Comparison of ENCODE assay signal across 7 cellular contexts in the genomic region with DNA sequence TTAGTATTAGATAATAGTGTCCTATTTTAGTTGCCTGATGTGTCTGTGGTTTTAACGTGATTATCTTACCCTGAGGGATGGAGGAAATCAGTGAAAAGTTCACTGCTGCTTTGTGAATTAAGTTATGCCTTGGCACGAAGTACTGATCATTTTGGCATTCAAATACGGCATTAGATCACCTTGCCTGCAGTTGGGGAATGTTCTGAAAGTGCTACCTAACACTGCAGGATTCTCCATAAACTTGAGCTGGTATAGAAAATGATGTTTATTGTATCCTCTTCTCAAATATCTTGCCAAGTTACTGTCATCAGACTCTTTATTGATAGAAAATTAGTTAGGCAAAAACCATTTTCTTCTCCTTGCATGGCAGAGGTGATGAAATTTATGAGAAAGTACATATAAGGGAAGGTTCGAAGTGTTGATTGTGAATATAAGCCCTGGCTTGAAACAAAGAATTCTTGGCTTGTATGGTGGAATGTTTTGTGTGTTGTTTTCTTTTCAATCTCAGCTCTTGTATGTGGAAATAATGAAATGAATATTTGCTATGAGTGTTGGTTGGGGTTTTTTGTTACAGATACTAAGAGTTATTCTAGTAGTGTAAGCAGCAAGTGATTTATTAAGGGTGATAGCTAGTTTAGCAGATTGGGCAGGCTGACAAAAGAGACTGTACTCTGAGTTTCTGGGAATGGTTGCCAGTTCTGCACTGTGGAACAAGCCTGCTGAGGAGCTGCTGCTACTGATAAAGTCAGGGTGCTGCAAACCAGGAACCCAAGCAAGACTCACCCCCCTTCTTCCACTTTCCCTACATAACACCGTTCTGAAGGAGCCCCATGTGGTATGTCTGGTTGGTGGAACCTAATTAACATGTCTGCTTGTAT. TPM values are rescaled to one million over a fixed set of nuclear protein-coding genes. Genes with fewer than 3 reads are reported as not detected.
DNase-seq lines count a peak whose midpoint lies in the region; ATAC-seq and TF ChIP-seq lines count a peak whose summit lies in the region.

No MANE protein-coding gene starts in this region.

- H3K36me3 ChIP-seq in thyroid gland, result no peaks in the 10 kb centered on the region

- no peaks in the 10 kb centered on the region for H3K9me3 ChIP-seq in thyroid gland

- H3K4me1 ChIP-seq in thyroid gland, result peaks cover 12 to 15% of the 10 kb centered on the region in 2 donors

- H3K27me3 ChIP-seq in thyroid gland, result no peaks in the 10 kb centered on the region

- ATAC-seq in GM21619 (IDR thresholded peaks at IDR 0.05; ENCODE audit: unreplicated experiment), result peak; percentile 35
- ATAC-seq in HG02840 (IDR thresholded peaks at IDR 0.05; ENCODE audit: low FRiP score, unreplicated experiment), result no peak

- 33 to 46% methylated on average over 5 of the region's 5 CpGs for WGBS in thyroid gland, 2 donors

- peak; percentile 90 for DNase-seq in amniotic epithelial cell (ENCODE audit: low read depth)
- DNase-seq in iris pigment epithelial cell (ENCODE audit: low read depth), result peak; percentile 72
- DNase-seq in thyroid gland, result peak; percentile 34 to 36
- DNase-seq in NK-92 treated with Interleukin-12 subunit alpha and Interleukin-12 subunit beta, amount 100 ng/mL, for 24 hours (lab: John Stamatoyannopoulos, UW), result no peak
- no peak for DNase-seq in NCI-H146 (lab: John Stamatoyannopoulos, UW)

- no peak overlapping the region for H3K4me3 ChIP-seq in thyroid gland (replicated peaks in 1 of 3)

- no peak for TF ChIP-seq POLR2A in thyroid gland (IDR thresholded peaks at IDR 0.05)

- no peak for TF ChIP-seq CTCF in thyroid gland (IDR thresholded peaks at IDR 0.05)

- intact Hi-C loops in thyroid gland (cut with DNase I), result no loop called here

- peak overlapping the region in 2 of 3 donors; percentile 21 to 48 for H3K27ac ChIP-seq in thyroid gland

RNA-seq across cellular contexts. Expression of a gene that starts 35.3 kb away (rescaled TPM):
- 10 to 100 TPM; 58.3 to 93.9 (median 78.0) TPM for total RNA-seq in thyroid gland

Comparison
In these comparisons a context has a peak if more than half of its experiments do, and no peak if none do; other contexts are left out.
1. DNase-seq: peak in amniotic epithelial cell (single experiment), iris pigment epithelial cell (single experiment) and thyroid gland (2 of 2); none in NK-92 treated with Interleukin-12 subunit alpha and Interleukin-12 subunit beta, amount 100 ng/mL, for 24 hours (single experiment) and NCI-H146 (single experiment).